ENCODE assay signal across 8 cellular contexts in the genomic region with DNA sequence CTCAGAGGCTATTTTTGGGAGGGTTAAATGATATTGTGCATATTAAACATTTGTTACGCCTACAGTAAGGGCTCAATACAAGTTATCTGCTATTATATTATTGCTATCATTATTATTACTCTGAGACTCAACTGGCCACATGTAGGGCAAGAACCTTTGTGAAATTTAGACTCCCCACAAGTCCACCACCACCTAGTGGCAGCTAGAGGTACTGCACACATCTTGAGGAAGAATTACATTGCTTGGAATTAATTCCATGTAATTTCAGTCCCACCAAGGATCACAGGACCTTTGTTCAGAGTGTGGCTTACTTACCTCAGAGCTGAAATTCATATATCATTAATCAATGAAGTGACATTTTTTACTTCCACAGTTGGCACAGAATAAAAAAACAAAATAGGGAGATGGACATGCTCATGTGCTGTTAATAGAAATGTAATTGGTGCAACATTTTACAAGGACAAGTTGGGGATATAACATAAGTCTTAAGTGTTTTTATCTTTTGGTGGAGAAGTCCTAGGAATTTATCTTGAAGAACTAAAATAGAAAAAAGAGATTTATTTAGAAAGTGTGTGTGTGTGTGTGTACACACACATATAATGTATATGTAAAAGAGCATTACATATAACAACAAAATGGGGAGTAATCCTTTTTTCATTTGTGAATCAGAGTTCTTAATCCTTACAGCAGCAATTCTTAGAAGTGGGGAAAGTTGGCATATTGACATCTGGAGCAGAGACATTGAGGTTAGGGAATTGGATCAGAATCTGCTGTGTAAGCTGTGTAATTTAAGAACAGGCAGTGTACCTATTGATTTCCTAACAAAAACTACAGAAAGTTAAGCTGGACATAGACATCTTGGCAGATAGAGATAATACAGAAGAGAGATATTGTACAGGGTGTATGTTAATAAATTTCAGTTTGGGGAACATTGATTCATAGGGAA. TPM values are rescaled to one million over a fixed set of nuclear protein-coding genes. Genes with fewer than 3 reads are reported as not detected.
DNase-seq lines count a peak whose midpoint lies in the region; ATAC-seq, FAIRE-seq and TF ChIP-seq lines count a peak whose summit lies in the region.

No MANE protein-coding gene starts in this region.

- no peak for TF ChIP-seq EP300 in esophagus muscularis mucosa (IDR thresholded peaks at IDR 0.05)

- H3K36me3 Mint-ChIP-seq in natural killer cell, result no peaks in the 10 kb centered on the region

- no peak overlapping the region for H3K9ac ChIP-seq in NT2/D1 (ENCODE audit: insufficient read length, low read depth)

- DNase-seq in NT2/D1 (ENCODE audit: low read depth, low spot score), result peak; percentile 60
- peak; percentile 68 for DNase-seq in activated CD8-positive, alpha-beta memory T cell treated with anti-CD3 and anti-CD28 coated beads, Interleukin-2, amount 50 U/mL, for 4 hours
- no peak for DNase-seq in esophagus muscularis mucosa (ENCODE audit: extremely low spot score)
- DNase-seq in natural killer cell, result peak; percentile 33
- peak; percentile 74 for DNase-seq in stimulated activated naive CD8-positive, alpha-beta T cell treated with anti-CD3 and anti-CD28 coated beads, Interleukin-15, Interleukin-2, amounts not matched to agents 100 U/mL and 50 U/mL, for 24 hours

- peak; percentile 68 for FAIRE-seq in A204.1 (lab: Jason Lieb, UNC)

- intact Hi-C loops in esophagus muscularis mucosa (cut with DNase I), result no loop called here
- intact Hi-C loops in natural killer cell (cut with micrococcal nuclease), result no loop called here

- H3K4me3 Mint-ChIP-seq in natural killer cell, result no peak overlapping the region

- no peaks in the 10 kb centered on the region for H3K9me3 Mint-ChIP-seq in natural killer cell

- WGBS in esophagus muscularis mucosa, result 65% methylated on average over 1 of the region's 1 CpG

- H3K27me3 ChIP-seq in NT2/D1 (ENCODE audit: insufficient read depth, insufficient read length) (no peaks in the 10 kb centered on the region), esophagus muscularis mucosa (no peaks in the 10 kb centered on the region)

- H3K4me3 ChIP-seq in NT2/D1 (ENCODE audit: insufficient read length, low read depth) (no peak overlapping the region), esophagus muscularis mucosa (no peak overlapping the region)

- peak in 2 of 3 experiments; percentile 86 to 93 for TF ChIP-seq CTCF in esophagus muscularis mucosa (IDR thresholded peaks at IDR 0.05)
- TF ChIP-seq CTCF in natural killer cell (IDR thresholded peaks at IDR 0.05), result peak; percentile 96

- H3K27ac Mint-ChIP-seq in natural killer cell, result no peak overlapping the region

- H3K27ac ChIP-seq in esophagus muscularis mucosa (replicated peaks in 1 of 4), result no peak overlapping the region

- no peaks in the 10 kb centered on the region for H3K27me3 Mint-ChIP-seq in natural killer cell (ENCODE audit: low read depth in 2 of 2)

- no peak for TF ChIP-seq POLR2A in esophagus muscularis mucosa (IDR thresholded peaks at IDR 0.05; ENCODE audit: low read depth)

- H3K4me1 ChIP-seq in NT2/D1 (ENCODE audit: insufficient read depth, insufficient read length), result no peaks in the 10 kb centered on the region
- peaks cover 4 to 21% (median 14%) of the 10 kb centered on the region in 4 donors for H3K4me1 ChIP-seq in esophagus muscularis mucosa

- H3K9me3 ChIP-seq in NT2/D1 (ENCODE audit: insufficient read depth, low read length), result no peaks in the 10 kb centered on the region
- H3K9me3 ChIP-seq in esophagus muscularis mucosa, result no peaks in the 10 kb centered on the region

- H3K4me1 Mint-ChIP-seq in natural killer cell, result peaks cover 0 to 5% of the 10 kb centered on the region in 2 donors

- H3K36me3 ChIP-seq in NT2/D1 (ENCODE audit: insufficient read depth, insufficient read length, low read length) (peaks cover 18% of the 10 kb centered on the region), esophagus muscularis mucosa (peaks cover 0 to 12% (median 4%) of the 10 kb centered on the region in 4 donors)

- ATAC-seq in GM18498 (IDR thresholded peaks at IDR 0.05; ENCODE audit: unreplicated experiment), result peak; percentile 71
- peak; percentile 76 for ATAC-seq in HG03565 (IDR thresholded peaks at IDR 0.05; ENCODE audit: unreplicated experiment)
- peak; percentile 75 to 82 (median 81) for ATAC-seq in natural killer cell
- peak; percentile 46 for ATAC-seq in stimulated activated naive CD8-positive, alpha-beta T cell treated with anti-CD3 and anti-CD28 coated beads, Interleukin-15, Interleukin-2, amounts not matched to agents 100 U/mL and 50 U/mL, for 24 hours

RNA-seq across cellular contexts. Expression of gene MSANTD3, which starts 11.2 kb away (rescaled TPM):
- total RNA-seq in esophagus muscularis mucosa (10 to 100 TPM; 28.5 to 50.4 (median 41.3) TPM), natural killer cell (10 to 100 TPM; 11.3 to 15.6 (median 14.2) TPM)

RNA-seq across cellular contexts. Expression of gene TMEFF1, which starts 34.8 kb away (rescaled TPM):
- total RNA-seq in esophagus muscularis mucosa (1 to 10 TPM in 1 of 4 donors, under 1 TPM in 3; 0.50 to 1.7 (median 0.73) TPM), natural killer cell (under 1 TPM in 1 of 3 donors, not detected in 2; 0.18 TPM)
